18 cellular contexts compared by ENCODE assay signal in the genomic region with DNA sequence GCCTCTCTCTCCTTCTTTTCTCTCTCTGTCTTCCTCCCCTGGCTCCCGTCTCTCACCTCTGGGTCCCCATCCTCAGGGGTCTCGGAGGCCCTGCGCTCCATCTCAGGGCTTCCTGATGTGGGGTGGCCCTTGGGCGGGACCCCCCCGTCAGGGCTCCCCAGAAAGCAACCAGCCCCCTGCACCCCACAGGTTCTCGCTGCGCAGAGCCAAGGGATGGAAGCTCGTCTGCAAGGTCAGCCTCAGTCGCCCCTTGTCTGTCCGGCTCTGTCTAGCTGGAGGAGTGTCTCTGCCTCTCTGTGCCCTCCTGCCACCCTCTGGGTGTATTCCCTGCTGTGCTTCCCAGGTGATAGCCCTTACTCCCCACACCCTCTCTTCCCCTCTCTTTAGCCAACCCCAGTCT. TPM values are rescaled to one million over a fixed set of nuclear protein-coding genes. Genes with fewer than 3 reads are reported as not detected.
A peak's percentile ranks its signal among the peaks of the same experiment; 100 is the strongest.
DNase-seq lines count a peak whose midpoint lies in the region; ATAC-seq, FAIRE-seq and TF ChIP-seq lines count a peak whose summit lies in the region.
"Had no signal": no experiment of that assay in that cellular context is flagged by ENCODE, and none has a peak within 500 bp of the region (broad histone marks: within the 10 kb centered on the region; RNA-seq: fewer than 3 reads in every experiment).

A gene with protein sequence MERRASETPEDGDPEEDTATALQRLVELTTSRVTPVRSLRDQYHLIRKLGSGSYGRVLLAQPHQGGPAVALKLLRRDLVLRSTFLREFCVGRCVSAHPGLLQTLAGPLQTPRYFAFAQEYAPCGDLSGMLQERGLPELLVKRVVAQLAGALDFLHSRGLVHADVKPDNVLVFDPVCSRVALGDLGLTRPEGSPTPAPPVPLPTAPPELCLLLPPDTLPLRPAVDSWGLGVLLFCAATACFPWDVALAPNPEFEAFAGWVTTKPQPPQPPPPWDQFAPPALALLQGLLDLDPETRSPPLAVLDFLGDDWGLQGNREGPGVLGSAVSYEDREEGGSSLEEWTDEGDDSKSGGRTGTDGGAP (minus strand): TSS at position 101 of the 400 bp plus-strand sequence. CDS start 0 bp downstream, at position 101.

- in situ Hi-C loops in GM13976 (cut with MboI; ENCODE audit: low sequenced_read_pairs, unreplicated experiment) (no loop called here), K562 (cut with MboI) (no loop called here)

- H3K4me3 ChIP-seq in K562 (no peak within 1 kb of the TSS), right atrium auricular region (peak within 1 kb of the TSS; percentile 45 to 51), skeletal muscle tissue (ENCODE audit: low read length in 3 of 3) (peak within 1 kb of the TSS in 1 of 3 donors; percentile 24)
- H3K4me3 ChIP-seq in naive thymus-derived CD4-positive, alpha-beta T cell (ENCODE audit: low read length) = no peak within 1 kb of the TSS
- H3K4me3 ChIP-seq: hepatocyte, sigmoid colon had no signal

- no peak within 1 kb of the TSS for H3K4me3 Mint-ChIP-seq in naive thymus-derived CD4-positive, alpha-beta T cell
- H3K4me3 Mint-ChIP-seq in activated CD4-positive, alpha-beta T cell treated with anti-CD3 and anti-CD28 coated beads, Interleukin-2, amount 10 ng/mL, durations not matched to agents 24 days and 14 days = no peak within 1 kb of the TSS
- H3K4me3 Mint-ChIP-seq: activated naive CD8-positive, alpha-beta T cell treated with anti-CD3 and anti-CD28 coated beads for 36 hours; activated T-cell treated with anti-CD3 and anti-CD28 coated beads, Interleukin-2, amount 50 U/mL, for 24 hours had no signal

- peaks cover 4% of the 10 kb centered on the region for H3K9me1 ChIP-seq in K562 (ENCODE audit: control insufficient read depth, insufficient read depth, low read length)

- no peak for ATAC-seq in K562
- no peak for ATAC-seq in naive thymus-derived CD4-positive, alpha-beta T cell

- no peak for TF ChIP-seq RAD21 in K562 (CRISPR knock-in tag; conservative IDR thresholded peaks at IDR 0.05 in 1 of 2, IDR thresholded peaks at IDR 0.05 in 1 of 2)

- H3K4me1 ChIP-seq in K562 (replicated peaks in 1 of 2; ENCODE audit: control insufficient read depth in 2 of 2, insufficient read depth in 2 of 2, low read length in 2 of 2) (peaks cover 44 to 61% of the 10 kb centered on the region in 2 experiments), right atrium auricular region (peaks cover 0 to 46% of the 10 kb centered on the region in 2 donors), skeletal muscle tissue (ENCODE audit: control insufficient read depth in 3 of 3, insufficient read depth in 3 of 3, low read length in 3 of 3) (peaks cover 36 to 54% (median 47%) of the 10 kb centered on the region in 3 donors)
- H3K4me1 ChIP-seq in naive thymus-derived CD4-positive, alpha-beta T cell (ENCODE audit: control insufficient read depth in 2 of 2, insufficient read depth in 2 of 2, low read length in 2 of 2) = no peaks in the 10 kb centered on the region

- DNase-seq in GM13976 (ENCODE audit: low spot score) = peak; percentile 31
- DNase-seq in K562 (ENCODE audit: extremely low read depth in 1 of 4, low spot score in 3 of 4) = no peak
- DNase-seq in right atrium auricular region (ENCODE audit: low spot score) = no peak
- no peak for DNase-seq in stimulated activated CD4-positive, alpha-beta T cell treated with anti-CD3 and anti-CD28 coated beads, Interleukin-4, amount 100 ng/mL, for 24 hours
- no peak for DNase-seq in naive thymus-derived CD4-positive, alpha-beta T cell
- DNase-seq in activated CD4-positive, alpha-beta T cell treated with anti-CD3 and anti-CD28 coated beads, Interleukin-2, amount 10 ng/mL, durations not matched to agents 24 days and 14 days = no peak
- DNase-seq in superior temporal gyrus (ENCODE audit: extremely low spot score) = no peak
- DNase-seq: activated naive CD8-positive, alpha-beta T cell treated with anti-CD3 and anti-CD28 coated beads for 36 hours; activated T-cell treated with anti-CD3 and anti-CD28 coated beads, Interleukin-2, amount 50 U/mL, for 24 hours; GOT3; kidney; NCI-H1417; NCI-H82; nucleus accumbens; sigmoid colon had no signal

- no peaks in the 10 kb centered on the region for H4K20me1 ChIP-seq in K562 (replicated peaks; ENCODE audit: control insufficient read depth, insufficient read depth, low read length)

- FAIRE-seq in K562 (lab: Jason Lieb, UNC) = peak; percentile 55
- FAIRE-seq: kidney had no signal

- no peaks in the 10 kb centered on the region for H3K9me3 ChIP-seq in K562 (replicated peaks; ENCODE audit: control insufficient read depth, insufficient read depth, low read depth, low read length)
- no peaks in the 10 kb centered on the region for H3K9me3 ChIP-seq in right atrium auricular region
- H3K9me3 ChIP-seq in skeletal muscle tissue (ENCODE audit: control insufficient read depth in 3 of 3, low read length in 3 of 3) = no peaks in the 10 kb centered on the region
- H3K9me3 ChIP-seq in naive thymus-derived CD4-positive, alpha-beta T cell (ENCODE audit: control insufficient read depth in 2 of 3, low read length in 3 of 3) = no peaks in the 10 kb centered on the region
- H3K9me3 ChIP-seq: sigmoid colon had no signal

- WGBS in K562 (ENCODE audit: insufficient coverage, low coverage, missing lambda C conversion rate) = 73% methylated on average over 5 of the region's 10 CpGs

- no peaks in the 10 kb centered on the region for H3K36me3 ChIP-seq in K562 (ENCODE audit: control insufficient read depth, insufficient read depth, low read length)
- H3K36me3 ChIP-seq in right atrium auricular region = no peaks in the 10 kb centered on the region
- H3K36me3 ChIP-seq in skeletal muscle tissue (ENCODE audit: control insufficient read depth in 3 of 3, insufficient read depth in 3 of 3, low read length in 3 of 3) = no peaks in the 10 kb centered on the region
- no peaks in the 10 kb centered on the region for H3K36me3 ChIP-seq in naive thymus-derived CD4-positive, alpha-beta T cell (ENCODE audit: control insufficient read depth in 2 of 3, insufficient read depth in 3 of 3, low read length in 3 of 3)
- H3K36me3 ChIP-seq: sigmoid colon had no signal

- H3K79me2 ChIP-seq in K562 (ENCODE audit: control insufficient read depth, insufficient read depth, low read length) = no peaks in the 10 kb centered on the region
- H3K79me2 ChIP-seq: hepatocyte had no signal

- CTCF ChIA-PET in K562 (lab: Yijun Ruan, JAX; ENCODE audit: low intra/inter-chr PET ratio) = no interaction called here
- CTCF ChIA-PET in naive thymus-derived CD4-positive, alpha-beta T cell (lab: Charles Lee) = no interaction called here

- H3K4me1 Mint-ChIP-seq in naive thymus-derived CD4-positive, alpha-beta T cell = peaks cover 0 to 10% (median 0%) of the 10 kb centered on the region in 7 donors
- peaks cover 3% of the 10 kb centered on the region for H3K4me1 Mint-ChIP-seq in activated CD4-positive, alpha-beta T cell treated with anti-CD3 and anti-CD28 coated beads, Interleukin-2, amount 10 ng/mL, durations not matched to agents 24 days and 14 days

- intact Hi-C loops in K562 (cut with micrococcal nuclease) = no loop called here
- intact Hi-C loops in naive thymus-derived CD4-positive, alpha-beta T cell (cut with micrococcal nuclease) = no loop called here
- intact Hi-C loops in activated CD4-positive, alpha-beta T cell treated with anti-CD3 and anti-CD28 coated beads, Interleukin-2, amount 10 ng/mL, durations not matched to agents 24 days and 14 days (cut with micrococcal nuclease) = no loop called here

- no peak for TF ChIP-seq POLR2A in K562 (conservative IDR thresholded peaks at IDR 0.05)

- peak within 1 kb of the TSS; percentile 34 to 68; a peak in 3 of 4 replicates for H3K9ac ChIP-seq in K562 (ENCODE audit: insufficient read depth in 1 of 2, low read depth in 2 of 2, low read length in 2 of 2)
- peak within 1 kb of the TSS; percentile 50 to 77 (median 57) for H3K9ac ChIP-seq in skeletal muscle tissue (ENCODE audit: low read depth in 1 of 3, low read length in 3 of 3)

- POLR2A ChIA-PET in K562 (lab: Yijun Ruan, JAX) = no interaction called here
- POLR2A ChIA-PET in naive thymus-derived CD4-positive, alpha-beta T cell (lab: Charles Lee) = no interaction called here

- H3K27ac Mint-ChIP-seq in naive thymus-derived CD4-positive, alpha-beta T cell = peak within 1 kb of the TSS in 2 of 9 donors; percentile 23 to 25
- no peak within 1 kb of the TSS for H3K27ac Mint-ChIP-seq in activated CD4-positive, alpha-beta T cell treated with anti-CD3 and anti-CD28 coated beads, Interleukin-2, amount 10 ng/mL, durations not matched to agents 24 days and 14 days
- H3K27ac Mint-ChIP-seq: activated naive CD8-positive, alpha-beta T cell treated with anti-CD3 and anti-CD28 coated beads for 36 hours; activated T-cell treated with anti-CD3 and anti-CD28 coated beads, Interleukin-2, amount 50 U/mL, for 24 hours had no signal

- H3K9me3 Mint-ChIP-seq in naive thymus-derived CD4-positive, alpha-beta T cell = peaks cover 0 to 6% (median 0%) of the 10 kb centered on the region in 11 donors
- H3K9me3 Mint-ChIP-seq in activated CD4-positive, alpha-beta T cell treated with anti-CD3 and anti-CD28 coated beads, Interleukin-2, amount 10 ng/mL, durations not matched to agents 24 days and 14 days = peaks cover 11% of the 10 kb centered on the region
- H3K9me3 Mint-ChIP-seq: activated naive CD8-positive, alpha-beta T cell treated with anti-CD3 and anti-CD28 coated beads for 36 hours; activated T-cell treated with anti-CD3 and anti-CD28 coated beads, Interleukin-2, amount 50 U/mL, for 24 hours had no signal

- H3K27me3 ChIP-seq in K562 (ENCODE audit: control insufficient read depth in 2 of 2, insufficient read depth in 2 of 2, low read length in 2 of 2) (no peaks in the 10 kb centered on the region), right atrium auricular region (no peaks in the 10 kb centered on the region), skeletal muscle tissue (ENCODE audit: control insufficient read depth in 3 of 3, insufficient read depth in 3 of 3, low read length in 3 of 3) (no peaks in the 10 kb centered on the region)
- no peaks in the 10 kb centered on the region for H3K27me3 ChIP-seq in naive thymus-derived CD4-positive, alpha-beta T cell (ENCODE audit: control insufficient read depth in 2 of 2, insufficient read depth in 2 of 2, low read length in 2 of 2)
- H3K27me3 ChIP-seq: hepatocyte had no signal

- no peaks in the 10 kb centered on the region for H3K36me3 Mint-ChIP-seq in naive thymus-derived CD4-positive, alpha-beta T cell
- no peaks in the 10 kb centered on the region for H3K36me3 Mint-ChIP-seq in activated CD4-positive, alpha-beta T cell treated with anti-CD3 and anti-CD28 coated beads, Interleukin-2, amount 10 ng/mL, durations not matched to agents 24 days and 14 days (ENCODE audit: low read depth)
- H3K36me3 Mint-ChIP-seq: activated naive CD8-positive, alpha-beta T cell treated with anti-CD3 and anti-CD28 coated beads for 36 hours had no signal

- no TSS peak for BruUV-seq in K562 (replicated peaks; lab: Mats Ljungman, UMichigan)

- H3K27me3 Mint-ChIP-seq in naive thymus-derived CD4-positive, alpha-beta T cell = peaks cover 11 to 38% (median 21%) of the 10 kb centered on the region in 5 donors
- H3K27me3 Mint-ChIP-seq in activated CD4-positive, alpha-beta T cell treated with anti-CD3 and anti-CD28 coated beads, Interleukin-2, amount 10 ng/mL, durations not matched to agents 24 days and 14 days = peaks cover 3% of the 10 kb centered on the region

- H3K27ac ChIP-seq in K562 (ENCODE audit: extremely low read depth, low read depth, low read length) (peak within 1 kb of the TSS; percentile 59; the same call in 2 of the 3 replicates), right atrium auricular region (peak within 1 kb of the TSS; percentile 84 to 99), skeletal muscle tissue (ENCODE audit: low read depth, low read length) (peak within 1 kb of the TSS; percentile 96)
- H3K27ac ChIP-seq in naive thymus-derived CD4-positive, alpha-beta T cell (ENCODE audit: low read depth, low read length) = no peak within 1 kb of the TSS
- H3K27ac ChIP-seq: hepatocyte had no signal

- TF ChIP-seq EP300 in K562 (IDR thresholded peaks at IDR 0.05; ENCODE audit: low read length) = no peak

- TF ChIP-seq CTCF in GM13976 (IDR thresholded peaks at IDR 0.05; ENCODE audit: borderline replicate concordance, control extremely low read depth, extremely low read depth, insufficient read depth, missing control alignments) (no peak), K562 (IDR thresholded peaks at IDR 0.05 in 2 of 3, conservative IDR thresholded peaks at IDR 0.05 in 1 of 3; ENCODE audit: insufficient read depth in 2 of 3, low read depth in 1 of 3, low read length in 3 of 3) (no peak), right atrium auricular region (IDR thresholded peaks at IDR 0.05) (no peak)

- peak within 1 kb of the TSS; percentile 81 for H2AFZ ChIP-seq in K562 (ENCODE audit: low read depth, low read length)
- H2AFZ ChIP-seq: hepatocyte had no signal

- H3K4me2 ChIP-seq in K562 (ENCODE audit: insufficient read depth, low read length) = peak within 1 kb of the TSS; percentile 41
- H3K4me2 ChIP-seq: hepatocyte had no signal

RNA-seq across cellular contexts. Expression of the gene that starts here (rescaled TPM):
- total RNA-seq in K562 (2011; cell fraction: chromatin; rRNA removed; ENCODE audit: low replicate concordance) = 1.1 TPM in 1 of 2 replicates, not detected in the other
- 0.50 TPM in 1 of 2 replicates, not detected in the other for total RNA-seq in K562 (2011; cell fraction: nucleolus; rRNA removed)
- 0.44 TPM in 1 of 2 replicates, not detected in the other for total RNA-seq in K562 (2011; cell fraction: nucleoplasm; rRNA removed)
- total RNA-seq in K562 (2014; rRNA removed) (not detected in 2 replicates), K562 (2014; rRNA removed; fragmentation: Illumina TruSeq; extraction: Trizol) (not detected in 2 replicates), K562 (2015; rRNA removed; fragmentation: Illumina TruSeq; extraction: Trizol) (not detected in 2 replicates), K562 (2021) (0.13 TPM in 1 of 2 replicates, not detected in the other), right atrium auricular region (100 to 1,000 TPM in 1 of 2 donors, 10 to 100 TPM in 1; 97.5 to 103 TPM), skeletal muscle tissue (not detected)
- polyA plus RNA-seq in K562 (2011; rRNA removed) (0.20 and 0.43 TPM in 2 replicates), K562 (2014; fragmentation: Illumina TruSeq; extraction: Trizol) (0.12 TPM in 1 of 2 replicates, not detected in the other), K562 (2014; fragmentation: Nextera tagmentation; extraction: Ambion mirVana) (not detected), K562 (2014; rRNA removed) (0.11 TPM in 1 of 2 replicates, not detected in the other)
- 0.19 and 3.0 TPM in 2 replicates for polyA plus RNA-seq in K562 (2011; cell fraction: cytosol; rRNA removed)
- 2.0 TPM in 1 of 2 replicates, not detected in the other for polyA plus RNA-seq in K562 (2011; cell fraction: nucleus; rRNA removed)
- polyA plus RNA-seq in K562 (2012) = 0.23 and 0.43 TPM in 2 replicates
- 0.14 TPM in 1 of 2 replicates, not detected in the other for polyA minus RNA-seq in K562 (2011; rRNA and poly(A)+ RNA removed)
- polyA minus RNA-seq in K562 (2011; cell fraction: cytosol; rRNA and poly(A)+ RNA removed) = 1.7 TPM in 1 of 2 replicates, not detected in the other
- 1.2 TPM in 1 of 2 replicates, not detected in the other for polyA minus RNA-seq in K562 (2011; cell fraction: nucleus; rRNA and poly(A)+ RNA removed)
- not detected for total RNA-seq in naive thymus-derived CD4-positive, alpha-beta T cell
- polyA plus RNA-seq in naive thymus-derived CD4-positive, alpha-beta T cell = not detected
- total RNA-seq in activated CD4-positive, alpha-beta T cell treated with anti-CD3 and anti-CD28 coated beads, Interleukin-2, amount 10 ng/mL, durations not matched to agents 24 days and 14 days = not detected in 2 replicates
- total RNA-seq: activated naive CD8-positive, alpha-beta T cell treated with anti-CD3 and anti-CD28 coated beads for 36 hours; temporal lobe had no signal
- polyA plus RNA-seq: hepatocyte had no signal

Comparison
In these comparisons a context has a peak if more than half of its experiments do, and no peak if none do; other contexts are left out.
1. RNA of the gene that starts here (total RNA-seq): 97.5 to 103 TPM in right atrium auricular region; 0.13 to 1.1 TPM in K562, not detected in skeletal muscle tissue (single experiment), not detected in naive thymus-derived CD4-positive, alpha-beta T cell and not detected in activated CD4-positive, alpha-beta T cell treated with anti-CD3 and anti-CD28 coated beads, Interleukin-2, amount 10 ng/mL, durations not matched to agents 24 days and 14 days; every median in the first group is over 10 times any median in the second.
2. H3K4me3 ChIP-seq: peak in right atrium auricular region (2 of 2); none in K562 (single experiment) and naive thymus-derived CD4-positive, alpha-beta T cell (single experiment).